In genomic region chr18:55546873-55547704, GRCh38 we compare ENCODE assay signal across 9 cellular contexts. TPM values are rescaled to one million over a fixed set of nuclear protein-coding genes. Genes with fewer than 3 reads are reported as not detected.
DNase-seq lines count a peak whose midpoint lies in the region; ATAC-seq, FAIRE-seq and TF ChIP-seq lines count a peak whose summit lies in the region.
"Had no signal": no experiment of that assay in that cellular context is flagged by ENCODE, and none has a peak within 500 bp of the region (broad histone marks: within the 10 kb centered on the region; RNA-seq: fewer than 3 reads in every experiment).

No MANE protein-coding gene starts in this region.

- no peak overlapping the region for H3K27ac ChIP-seq in parathyroid adenoma
- H3K27ac ChIP-seq in ascending aorta = peak overlapping the region in 1 of 2 donors; percentile 20

- peak overlapping the region; percentile 35 for H2AFZ ChIP-seq in parathyroid adenoma

- H3K9me3 ChIP-seq in parathyroid adenoma (ENCODE audit: control insufficient read depth, low read length) (no peaks in the 10 kb centered on the region), ascending aorta (no peaks in the 10 kb centered on the region)

- no peak overlapping the region for H3K9ac ChIP-seq in parathyroid adenoma

- H3K4me1 ChIP-seq in parathyroid adenoma (peaks cover 8% of the 10 kb centered on the region), ascending aorta (peaks cover 0 to 4% of the 10 kb centered on the region in 2 donors)

- DNase-seq in Daoy (ENCODE audit: low read depth) (peak; percentile 48), RCC 7860 (ENCODE audit: low spot score) (peak; percentile 25), fibroblast of villous mesenchyme (ENCODE audit: low read depth) (peak; percentile 73), ascending aorta (ENCODE audit: low spot score in 2 of 2) (no peak)
- DNase-seq: DMS 273 treated with DMSO at 0.1 percent for 48 hours had no signal

- no peaks in the 10 kb centered on the region for H3K36me3 ChIP-seq in parathyroid adenoma (ENCODE audit: control insufficient read depth, insufficient read depth, low read length)
- H3K36me3 ChIP-seq in ascending aorta = no peaks in the 10 kb centered on the region

- H3K27me3 ChIP-seq in parathyroid adenoma (ENCODE audit: control insufficient read depth, insufficient read depth, low read length) (no peaks in the 10 kb centered on the region), ascending aorta (no peaks in the 10 kb centered on the region)

- H3K4me2 ChIP-seq in parathyroid adenoma (ENCODE audit: low read length) = no peak overlapping the region

- peaks cover 3% of the 10 kb centered on the region for H3K79me2 ChIP-seq in parathyroid adenoma

- no peak for ATAC-seq in GM19023 (IDR thresholded peaks at IDR 0.05; ENCODE audit: unreplicated experiment)
- no peak for ATAC-seq in GM21390 (IDR thresholded peaks at IDR 0.05; ENCODE audit: unreplicated experiment)
- ATAC-seq in GM19395 (IDR thresholded peaks at IDR 0.05; ENCODE audit: unreplicated experiment) = no peak

- peak; percentile 79 for FAIRE-seq in RCC 7860 (lab: Jason Lieb, UNC)

- TF ChIP-seq CTCF in fibroblast of villous mesenchyme (IDR thresholded peaks at IDR 0.05; ENCODE audit: insufficient read depth, low read depth, low read length) (no peak), parathyroid adenoma (IDR thresholded peaks at IDR 0.05) (no peak), ascending aorta (IDR thresholded peaks at IDR 0.05) (no peak)

- intact Hi-C loops in ascending aorta (cut with DNase I) = no loop called here

- H3K4me3 ChIP-seq in fibroblast of villous mesenchyme (ENCODE audit: low read depth, low read length) = peak overlapping the region; percentile 40
- no peak overlapping the region for H3K4me3 ChIP-seq in parathyroid adenoma (ENCODE audit: low read depth, low read length)
- peak overlapping the region in 1 of 2 donors; percentile 41 for H3K4me3 ChIP-seq in ascending aorta

RNA-seq across cellular contexts. Expression of gene TCF4, which starts 40.9 kb away (rescaled TPM):
- 11.0 and 24.1 TPM in 2 replicates for total RNA-seq in Daoy (2014; rRNA removed; shearing (Covaris generic))
- total RNA-seq in fibroblast of villous mesenchyme (81.5 and 84.6 TPM in 2 replicates), ascending aorta (180 TPM)

Comparison
In these comparisons a context has a peak if more than half of its experiments do, and no peak if none do; other contexts are left out.
1. DNase-seq: peak in Daoy (single experiment), RCC 7860 (single experiment) and fibroblast of villous mesenchyme (single experiment); none in ascending aorta (0 of 2).